Comparison of ENCODE assay signal across 9 cellular contexts in the genomic region with DNA sequence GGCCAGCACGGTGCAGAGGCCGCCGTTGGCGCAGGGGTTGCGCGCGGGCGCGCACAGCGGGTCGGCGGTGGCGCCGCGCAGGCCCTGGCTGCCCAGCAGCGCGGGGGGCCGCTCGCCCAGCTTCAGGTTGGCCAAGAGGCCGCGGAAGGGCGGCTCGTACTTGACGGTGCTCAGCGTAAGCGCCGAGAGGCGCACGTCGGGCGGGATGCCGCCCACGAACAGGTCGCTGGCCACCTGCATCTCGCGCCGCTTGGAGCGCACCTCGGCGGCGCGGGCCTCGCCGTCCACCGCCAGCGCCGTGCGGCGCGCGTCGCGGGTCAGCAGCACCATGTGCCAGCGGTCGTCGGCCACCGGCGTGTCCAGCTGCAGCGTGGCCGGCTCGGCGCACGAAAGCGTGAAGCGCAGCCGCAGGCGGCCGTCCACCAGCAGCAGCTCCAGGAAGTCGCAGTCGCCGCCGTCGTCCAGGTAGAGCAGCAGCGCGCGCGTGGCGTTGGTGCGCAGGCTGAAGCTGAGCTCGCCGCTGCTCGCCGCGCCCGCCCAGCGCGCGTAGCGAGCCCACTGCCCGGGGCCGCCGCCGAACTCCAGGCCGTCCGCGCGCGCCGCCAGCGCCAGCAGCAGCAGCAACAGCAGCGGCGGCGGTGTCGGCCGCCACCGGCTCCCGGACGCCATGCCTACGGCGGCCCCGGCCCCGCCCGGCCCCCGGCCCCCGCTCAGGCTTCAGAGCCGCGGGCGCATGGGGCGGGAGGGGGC. TPM values are rescaled to one million over a fixed set of nuclear protein-coding genes. Genes with fewer than 3 reads are reported as not detected.
A peak's percentile ranks its signal among the peaks of the same experiment; 100 is the strongest.
DNase-seq lines count a peak whose midpoint lies in the region; ATAC-seq and TF ChIP-seq lines count a peak whose summit lies in the region.
"Had no signal": no experiment of that assay in that cellular context is flagged by ENCODE, and none has a peak within 500 bp of the region (broad histone marks: within the 10 kb centered on the region; RNA-seq: fewer than 3 reads in every experiment).

No MANE protein-coding gene starts in this region.

- CTCF ChIA-PET in activated CD4-positive, alpha-beta memory T cell treated with anti-CD3 and anti-CD28 coated beads for 36 hours (lab: Charles Lee), result interaction anchor here (1.6 to 1.8 kb wide), 2 partner anchors 25 to 31 kb away, joined by 6 read pairs; a partner anchor contains a TSS
- CTCF ChIA-PET in activated CD4-positive, alpha-beta memory T cell treated with anti-CD3 and anti-CD28 coated beads, Interleukin-2, amount 10 ng/mL, durations not matched to agents 7 days and 5 days (lab: Charles Lee), result no interaction called here

- H3K4me1 Mint-ChIP-seq in activated CD4-positive, alpha-beta memory T cell treated with anti-CD3 and anti-CD28 coated beads for 36 hours (ENCODE audit: low read depth), result peaks cover 14% of the 10 kb centered on the region
- H3K4me1 Mint-ChIP-seq in activated CD4-positive, alpha-beta memory T cell treated with anti-CD3 and anti-CD28 coated beads, Interleukin-2, amount 10 ng/mL, durations not matched to agents 7 days and 5 days, result peaks cover 15% of the 10 kb centered on the region
- peaks cover 32% of the 10 kb centered on the region for H3K4me1 Mint-ChIP-seq in stimulated activated naive CD8-positive, alpha-beta T cell treated with anti-CD3 and anti-CD28 coated beads, Interleukin-15, amount 100 ng/mL, for 72 hours

- intact Hi-C loops in activated CD4-positive, alpha-beta memory T cell treated with anti-CD3 and anti-CD28 coated beads for 36 hours (cut with micrococcal nuclease), result no loop called here
- intact Hi-C loops in left ventricle myocardium superior (cut with micrococcal nuclease), result no loop called here

- no peak overlapping the region for H3K4me3 Mint-ChIP-seq in activated CD4-positive, alpha-beta memory T cell treated with anti-CD3 and anti-CD28 coated beads for 36 hours
- H3K4me3 Mint-ChIP-seq in activated CD4-positive, alpha-beta memory T cell treated with anti-CD3 and anti-CD28 coated beads, Interleukin-2, amount 10 ng/mL, durations not matched to agents 7 days and 5 days, result no peak overlapping the region
- H3K4me3 Mint-ChIP-seq in stimulated activated naive CD8-positive, alpha-beta T cell treated with anti-CD3 and anti-CD28 coated beads, Interleukin-15, amount 100 ng/mL, for 72 hours, result no peak overlapping the region

- H3K27ac Mint-ChIP-seq in activated CD4-positive, alpha-beta memory T cell treated with anti-CD3 and anti-CD28 coated beads for 36 hours, result no peak overlapping the region
- no peak overlapping the region for H3K27ac Mint-ChIP-seq in activated CD4-positive, alpha-beta memory T cell treated with anti-CD3 and anti-CD28 coated beads, Interleukin-2, amount 10 ng/mL, durations not matched to agents 7 days and 5 days
- H3K27ac Mint-ChIP-seq in stimulated activated naive CD8-positive, alpha-beta T cell treated with anti-CD3 and anti-CD28 coated beads, Interleukin-15, amount 100 ng/mL, for 72 hours, result no peak overlapping the region

- peak; percentile 19 for DNase-seq in activated CD4-positive, alpha-beta memory T cell treated with anti-CD3 and anti-CD28 coated beads for 36 hours
- no peak for DNase-seq in activated CD4-positive, alpha-beta memory T cell treated with anti-CD3 and anti-CD28 coated beads, Interleukin-2, amount 10 ng/mL, durations not matched to agents 7 days and 5 days
- DNase-seq in left ventricle myocardium superior, result peak; percentile 57
- no peak for DNase-seq in stimulated activated naive CD8-positive, alpha-beta T cell treated with anti-CD3 and anti-CD28 coated beads, Interleukin-15, amount 100 ng/mL, for 72 hours
- no peak for DNase-seq in anterior cingulate cortex (lab: John Stamatoyannopoulos, UW)
- no peak for DNase-seq in NCI-H446 (lab: John Stamatoyannopoulos, UW)

- H3K36me3 Mint-ChIP-seq in activated CD4-positive, alpha-beta memory T cell treated with anti-CD3 and anti-CD28 coated beads for 36 hours, result no peaks in the 10 kb centered on the region
- H3K36me3 Mint-ChIP-seq in activated CD4-positive, alpha-beta memory T cell treated with anti-CD3 and anti-CD28 coated beads, Interleukin-2, amount 10 ng/mL, durations not matched to agents 7 days and 5 days (ENCODE audit: low read depth), result peaks cover 2% of the 10 kb centered on the region

- H3K27me3 Mint-ChIP-seq in activated CD4-positive, alpha-beta memory T cell treated with anti-CD3 and anti-CD28 coated beads for 36 hours, result peaks cover 65% of the 10 kb centered on the region
- H3K27me3 Mint-ChIP-seq in activated CD4-positive, alpha-beta memory T cell treated with anti-CD3 and anti-CD28 coated beads, Interleukin-2, amount 10 ng/mL, durations not matched to agents 7 days and 5 days, result peaks cover 74% of the 10 kb centered on the region
- peaks cover 85% of the 10 kb centered on the region for H3K27me3 Mint-ChIP-seq in stimulated activated naive CD8-positive, alpha-beta T cell treated with anti-CD3 and anti-CD28 coated beads, Interleukin-15, amount 100 ng/mL, for 72 hours

- POLR2A ChIA-PET in activated CD4-positive, alpha-beta memory T cell treated with anti-CD3 and anti-CD28 coated beads for 36 hours (lab: Charles Lee), result interaction anchor here (0.8 kb wide), 1 partner anchor 10 kb away, joined by 3 read pairs; no protein-coding TSS in a partner anchor
- POLR2A ChIA-PET in activated CD4-positive, alpha-beta memory T cell treated with anti-CD3 and anti-CD28 coated beads, Interleukin-2, amount 10 ng/mL, durations not matched to agents 7 days and 5 days (lab: Charles Lee), result interaction anchor here (0.7 kb wide), 1 partner anchor 8 kb away, joined by 4 read pairs; no protein-coding TSS in a partner anchor

- peak overlapping the region; percentile 65 for H3K27ac ChIP-seq in VCaP
- H3K27ac ChIP-seq: skin epidermis had no signal

- peak; percentile 27 for TF ChIP-seq CTCF in VCaP (conservative IDR thresholded peaks at IDR 0.05)

- no peaks in the 10 kb centered on the region for H3K9me3 Mint-ChIP-seq in activated CD4-positive, alpha-beta memory T cell treated with anti-CD3 and anti-CD28 coated beads for 36 hours
- no peaks in the 10 kb centered on the region for H3K9me3 Mint-ChIP-seq in activated CD4-positive, alpha-beta memory T cell treated with anti-CD3 and anti-CD28 coated beads, Interleukin-2, amount 10 ng/mL, durations not matched to agents 7 days and 5 days
- no peaks in the 10 kb centered on the region for H3K9me3 Mint-ChIP-seq in stimulated activated naive CD8-positive, alpha-beta T cell treated with anti-CD3 and anti-CD28 coated beads, Interleukin-15, amount 100 ng/mL, for 72 hours

- peak; percentile 64 for ATAC-seq in left ventricle myocardium superior
- ATAC-seq in stimulated activated naive CD8-positive, alpha-beta T cell treated with anti-CD3 and anti-CD28 coated beads, Interleukin-15, amount 100 ng/mL, for 72 hours, result peak; percentile 14
- no peak for ATAC-seq in GM19463 (IDR thresholded peaks at IDR 0.05; ENCODE audit: unreplicated experiment)

RNA-seq across cellular contexts. Expression of a gene that starts 9.8 kb away (rescaled TPM):
- under 1 TPM; 0.31 to 0.41 TPM for total RNA-seq in activated CD4-positive, alpha-beta memory T cell treated with anti-CD3 and anti-CD28 coated beads for 36 hours
- under 1 TPM in 1 of 2 experiments, not detected in 1; 0.08 TPM for total RNA-seq in activated CD4-positive, alpha-beta memory T cell treated with anti-CD3 and anti-CD28 coated beads, Interleukin-2, amount 10 ng/mL, durations not matched to agents 7 days and 5 days
- 0.97 TPM for total RNA-seq in left ventricle myocardium superior

RNA-seq across cellular contexts. Expression of a gene that starts 30.7 kb away (rescaled TPM):
- 1 to 10 TPM; 7.5 to 8.2 TPM for total RNA-seq in activated CD4-positive, alpha-beta memory T cell treated with anti-CD3 and anti-CD28 coated beads for 36 hours
- 100 to 1,000 TPM; 179 to 183 TPM for total RNA-seq in activated CD4-positive, alpha-beta memory T cell treated with anti-CD3 and anti-CD28 coated beads, Interleukin-2, amount 10 ng/mL, durations not matched to agents 7 days and 5 days
- total RNA-seq in left ventricle myocardium superior, result 44.5 TPM

RNA-seq across cellular contexts. Expression of a gene that starts 46.6 kb away (rescaled TPM):
- 1 to 10 TPM in 1 of 2 experiments, under 1 TPM in 1; 0.94 to 1.6 TPM for total RNA-seq in activated CD4-positive, alpha-beta memory T cell treated with anti-CD3 and anti-CD28 coated beads for 36 hours
- total RNA-seq in activated CD4-positive, alpha-beta memory T cell treated with anti-CD3 and anti-CD28 coated beads, Interleukin-2, amount 10 ng/mL, durations not matched to agents 7 days and 5 days, result 1 to 10 TPM; 3.1 to 4.0 TPM
- total RNA-seq in left ventricle myocardium superior, result 175 TPM

Comparison
In these comparisons a context has a peak if more than half of its experiments do, and no peak if none do; other contexts are left out.
1. DNase-seq: peak in activated CD4-positive, alpha-beta memory T cell treated with anti-CD3 and anti-CD28 coated beads for 36 hours (single experiment) and left ventricle myocardium superior (single experiment); none in activated CD4-positive, alpha-beta memory T cell treated with anti-CD3 and anti-CD28 coated beads, Interleukin-2, amount 10 ng/mL, durations not matched to agents 7 days and 5 days (single experiment), stimulated activated naive CD8-positive, alpha-beta T cell treated with anti-CD3 and anti-CD28 coated beads, Interleukin-15, amount 100 ng/mL, for 72 hours (0 of 2), anterior cingulate cortex (0 of 58) and NCI-H446 (0 of 2).
2. RNA of a gene that starts 46.6 kb away (total RNA-seq): 175 TPM in left ventricle myocardium superior (single experiment); 3.1 to 4.0 TPM in activated CD4-positive, alpha-beta memory T cell treated with anti-CD3 and anti-CD28 coated beads, Interleukin-2, amount 10 ng/mL, durations not matched to agents 7 days and 5 days and 0.94 to 1.6 TPM in activated CD4-positive, alpha-beta memory T cell treated with anti-CD3 and anti-CD28 coated beads for 36 hours; every median in the first group is over 10 times any median in the second.